Comparison of ENCODE assay signal across 11 cellular contexts in the genomic region with DNA sequence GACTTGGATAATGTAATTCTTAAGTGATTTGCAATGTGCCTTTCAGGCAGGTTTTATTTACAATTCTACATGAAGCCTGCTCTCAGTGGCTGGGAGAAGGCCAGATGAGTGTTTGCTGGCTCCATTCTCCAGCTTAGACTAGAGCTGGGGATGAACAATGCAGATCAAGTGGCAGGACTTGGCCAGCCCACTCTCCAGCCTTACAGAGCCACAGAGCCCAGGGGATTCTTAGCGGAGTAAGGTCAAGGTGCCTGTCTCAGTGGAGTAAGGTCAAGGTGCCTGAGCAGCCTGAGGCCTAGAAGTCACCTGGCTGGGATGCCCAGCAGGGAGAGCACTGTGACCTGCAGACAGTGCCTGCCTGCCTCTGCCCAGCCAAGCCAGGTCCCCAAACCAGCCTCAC.
DNase-seq lines count a peak whose midpoint lies in the region; ATAC-seq and TF ChIP-seq lines count a peak whose summit lies in the region.
"Had no signal": no experiment of that assay in that cellular context is flagged by ENCODE, and none has a peak within 500 bp of the region (broad histone marks: within the 10 kb centered on the region; RNA-seq: fewer than 3 reads in every experiment).

No MANE protein-coding gene starts in this region.

- 77 to 80% methylated on average over 1 of the region's 1 CpG for WGBS in aorta, 2 donors

- no peak overlapping the region for H2AFZ ChIP-seq in MM.1S (ENCODE audit: low read length)

- peak overlapping the region; percentile 70 for H3K27ac ChIP-seq in MM.1S (ENCODE audit: low read length)
- H3K27ac ChIP-seq in aorta (ENCODE audit: low read depth in 1 of 2, low read length in 2 of 2) = no peak overlapping the region
- H3K27ac ChIP-seq: C4-2B had no signal

- H3K9me3 ChIP-seq in MM.1S (replicated peaks; ENCODE audit: insufficient read depth, low read length) = no peaks in the 10 kb centered on the region
- H3K9me3 ChIP-seq in mucosa of descending colon = no peaks in the 10 kb centered on the region
- no peaks in the 10 kb centered on the region for H3K9me3 ChIP-seq in aorta (ENCODE audit: control insufficient read depth, low read length)

- H3K4me3 ChIP-seq in MM.1S (ENCODE audit: low read length) = no peak overlapping the region
- no peak overlapping the region for H3K4me3 ChIP-seq in mucosa of descending colon
- H3K4me3 ChIP-seq in aorta (ENCODE audit: low read length in 2 of 2) = no peak overlapping the region

- intact Hi-C loops in mucosa of descending colon (cut with DNase I, micrococcal nuclease) (no loop called here), aorta (cut with DNase I) (no loop called here)

- peak; percentile 13 for ATAC-seq in mucosa of descending colon
- ATAC-seq in aorta (ENCODE audit: low FRiP score) = no peak
- no peak for ATAC-seq in HG03196 (IDR thresholded peaks at IDR 0.05; ENCODE audit: unreplicated experiment)

- no peaks in the 10 kb centered on the region for H3K27me3 ChIP-seq in MM.1S (replicated peaks; ENCODE audit: insufficient read depth, low read length)
- H3K27me3 ChIP-seq in aorta (ENCODE audit: control insufficient read depth in 1 of 2, insufficient read depth in 2 of 2, low read length in 1 of 2) = no peaks in the 10 kb centered on the region

- H3K4me2 ChIP-seq in MM.1S (ENCODE audit: low read depth, low read length) = peak overlapping the region; percentile 20; the same call in 1 of the 2 replicates

- no peaks in the 10 kb centered on the region for H3K79me2 ChIP-seq in MM.1S (ENCODE audit: low read length)

- H3K9ac ChIP-seq in MM.1S (ENCODE audit: low read length) = no peak overlapping the region

- DNase-seq in DMS53 treated with DMSO at 0.1 percent for 48 hours (lab: John Stamatoyannopoulos, UW; ENCODE audit: unreplicated experiment) (peak; percentile 75), MM.1S (peak; percentile 11), astrocyte of the hippocampus (ENCODE audit: low read depth, low spot score) (peak; percentile 57), mucosa of descending colon (no peak), MV-4-11 (lab: John Stamatoyannopoulos, UW) (no peak), aorta (no peak), glomerular visceral epithelial cell (ENCODE audit: extremely low spot score) (no peak)
- DNase-seq: activated effector memory CD4-positive, alpha-beta T cell treated with Interleukin-2 at 50 U/mL for 16 hours; retina had no signal

- peaks cover 9% of the 10 kb centered on the region; the same call in 1 of the 2 replicates for H3K4me1 ChIP-seq in MM.1S (ENCODE audit: low read length)
- H3K4me1 ChIP-seq in mucosa of descending colon (ENCODE audit: low read depth) = no peaks in the 10 kb centered on the region
- H3K4me1 ChIP-seq in aorta (ENCODE audit: control insufficient read depth in 1 of 2, insufficient read depth in 2 of 2, low read length in 2 of 2) = no peaks in the 10 kb centered on the region

- H4K20me1 ChIP-seq in MM.1S (ENCODE audit: insufficient read depth, low read length) = no peaks in the 10 kb centered on the region

- no peaks in the 10 kb centered on the region for H3F3A ChIP-seq in MM.1S (ENCODE audit: insufficient read depth, low read length)

- TF ChIP-seq CTCF in MM.1S (IDR thresholded peaks at IDR 0.05; ENCODE audit: low read length) = no peak
- TF ChIP-seq CTCF in mucosa of descending colon (IDR thresholded peaks at IDR 0.05) = no peak

- H3K36me3 ChIP-seq in MM.1S (replicated peaks; ENCODE audit: insufficient read depth, low read length) = no peaks in the 10 kb centered on the region
- no peaks in the 10 kb centered on the region for H3K36me3 ChIP-seq in mucosa of descending colon (ENCODE audit: low read depth)
- no peaks in the 10 kb centered on the region for H3K36me3 ChIP-seq in aorta (ENCODE audit: control insufficient read depth in 1 of 2, insufficient read depth in 2 of 2, low read length in 1 of 2)

- no peaks in the 10 kb centered on the region for H3K9me2 ChIP-seq in MM.1S (replicated peaks; ENCODE audit: insufficient read depth, low read length)

Comparison
In these comparisons a context has a peak if more than half of its experiments do, and no peak if none do; other contexts are left out.
1. DNase-seq: peak in DMS53 treated with DMSO at 0.1 percent for 48 hours (single experiment), MM.1S (single experiment) and astrocyte of the hippocampus (single experiment); none in mucosa of descending colon (0 of 3), MV-4-11 (single experiment), aorta (0 of 2) and glomerular visceral epithelial cell (single experiment).